ENCODE assay signal across 23 cellular contexts in the genomic region with DNA sequence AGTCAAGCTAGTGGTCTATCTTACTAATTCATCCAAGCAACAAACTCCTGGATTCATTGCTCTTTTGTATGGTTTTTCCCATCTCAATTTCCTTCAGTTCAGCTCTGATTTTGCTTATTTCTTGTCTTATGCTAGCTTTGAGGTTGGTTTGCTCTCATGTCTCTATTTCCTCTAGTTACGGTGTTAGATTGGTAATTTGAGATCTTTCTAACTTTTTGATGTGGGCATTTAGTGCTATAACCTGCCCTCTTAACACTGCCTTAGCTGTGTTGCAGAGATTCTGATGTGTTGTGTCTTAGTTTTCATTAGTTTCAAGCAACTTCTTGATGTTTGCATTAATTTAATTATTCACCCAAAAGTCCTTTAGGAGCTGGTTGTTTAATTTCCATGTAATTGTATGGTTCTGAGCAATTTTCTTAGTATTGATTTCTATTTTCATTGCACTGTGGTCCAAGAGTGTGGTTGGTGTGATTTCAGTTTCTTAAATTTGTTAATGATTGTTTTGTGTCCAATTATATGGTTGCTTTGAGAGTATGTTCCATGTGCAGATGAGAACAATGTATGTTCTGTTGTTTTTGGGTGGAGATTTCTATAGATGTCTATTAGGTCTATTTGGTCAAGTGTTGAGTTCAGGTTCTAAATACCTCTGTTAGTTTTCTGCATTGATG.
DNase-seq lines count a peak whose midpoint lies in the region; ATAC-seq, FAIRE-seq and TF ChIP-seq lines count a peak whose summit lies in the region.
"Had no signal": no experiment of that assay in that cellular context is flagged by ENCODE, and none has a peak within 500 bp of the region (broad histone marks: within the 10 kb centered on the region; RNA-seq: fewer than 3 reads in every experiment).

No MANE protein-coding gene starts in this region.

- H3K27ac ChIP-seq in CD8-positive, alpha-beta memory T cell (ENCODE audit: low read depth, low read length): no peak overlapping the region
- no peak overlapping the region for H3K27ac ChIP-seq in upper lobe of left lung
- H3K27ac ChIP-seq: Peyer's patch, upper lobe of right lung had no signal

- H3K4me1 Mint-ChIP-seq in CD8-positive, alpha-beta memory T cell: peaks cover 16 to 26% (median 26%) of the 10 kb centered on the region in 3 donors
- peaks cover 15% of the 10 kb centered on the region for H3K4me1 Mint-ChIP-seq in T-helper 17 cell
- H3K4me1 Mint-ChIP-seq: IgD-negative memory B cell, memory B cell, naive B cell had no signal

- no peak for TF ChIP-seq EP300 in upper lobe of left lung (IDR thresholded peaks at IDR 0.05)

- no peaks in the 10 kb centered on the region for H3K9me3 Mint-ChIP-seq in CD8-positive, alpha-beta memory T cell

- H3K4me1 ChIP-seq in CD8-positive, alpha-beta memory T cell (ENCODE audit: insufficient read depth, low read length): peaks cover 37% of the 10 kb centered on the region
- H3K4me1 ChIP-seq in upper lobe of left lung: no peaks in the 10 kb centered on the region
- H3K4me1 ChIP-seq: Peyer's patch, upper lobe of right lung had no signal

- peaks cover 0 to 1% of the 10 kb centered on the region in 2 donors for H3K27me3 Mint-ChIP-seq in CD8-positive, alpha-beta memory T cell
- H3K27me3 Mint-ChIP-seq in T-helper 17 cell: no peaks in the 10 kb centered on the region
- H3K27me3 Mint-ChIP-seq: memory B cell; stimulated activated naive CD8-positive, alpha-beta T cell treated with anti-CD3 and anti-CD28 coated beads, Interleukin-15, amount 100 ng/mL, for 72 hours had no signal

- peak; percentile 49 for FAIRE-seq in GM19239 (lab: Jason Lieb, UNC)
- FAIRE-seq: astrocyte, kidney had no signal

- H3K36me3 Mint-ChIP-seq in CD8-positive, alpha-beta memory T cell: peaks cover 0 to 9% (median 0%) of the 10 kb centered on the region in 3 donors
- H3K36me3 Mint-ChIP-seq in T-helper 17 cell (ENCODE audit: low read depth): peaks cover 2% of the 10 kb centered on the region

- POLR2A ChIA-PET in CD8-positive, alpha-beta memory T cell (lab: Charles Lee): interaction anchor here (0.5 kb wide), 1 partner anchor 126 kb away, joined by 6 read pairs; no protein-coding TSS in a partner anchor

- no peaks in the 10 kb centered on the region for H3K36me3 ChIP-seq in CD8-positive, alpha-beta memory T cell (ENCODE audit: insufficient read depth, low read length)
- no peaks in the 10 kb centered on the region for H3K36me3 ChIP-seq in upper lobe of left lung
- H3K36me3 ChIP-seq: Peyer's patch, upper lobe of right lung had no signal

- WGBS in upper lobe of left lung, 2 donors: 33 to 66% methylated on average over 1 of the region's 1 CpG

- H3K27ac Mint-ChIP-seq in CD8-positive, alpha-beta memory T cell: peak overlapping the region in 6 of 8 donors; percentile 1 to 82 (median 69)
- H3K27ac Mint-ChIP-seq in T-helper 17 cell: peak overlapping the region; percentile 0
- H3K27ac Mint-ChIP-seq: IgD-negative memory B cell, memory B cell had no signal

- DNase-seq in CD8-positive, alpha-beta memory T cell: peak in 2 of 5 donors; percentile 23
- DNase-seq in GM19239 (ENCODE audit: insufficient read length, low spot score) (no peak), T-helper 17 cell (no peak), upper lobe of left lung (no peak), SIG-M5 treated with dmso at 0.1 percent for 504 hours (lab: John Stamatoyannopoulos, UW; ENCODE audit: unreplicated experiment) (no peak)
- DNase-seq: activated effector memory CD4-positive, alpha-beta T cell treated with anti-CD3 and anti-CD28 coated beads, Interleukin-2, amount 50 U/mL, for 16 hours; EL; kidney; naive B cell; NCI-H1694 treated with DMSO at 0.1 percent for 48 hours; NCI-H345; Peyer's patch; stimulated activated CD4-positive, alpha-beta T cell treated with anti-CD3 and anti-CD28 coated beads, Interleukin-2, amount 100 ng/mL, for 24 hours; stimulated activated naive CD8-positive, alpha-beta T cell treated with anti-CD3 and anti-CD28 coated beads, Interleukin-15, amount 100 ng/mL, for 72 hours; T1000; upper lobe of right lung had no signal

- TF ChIP-seq POLR2A in GM18505 (IDR thresholded peaks at IDR 0.05; ENCODE audit: borderline replicate concordance, extremely low read depth, insufficient read depth, insufficient read length): no peak
- no peak for TF ChIP-seq POLR2A in upper lobe of left lung (IDR thresholded peaks at IDR 0.05)

- ATAC-seq in HG02938 (IDR thresholded peaks at IDR 0.05; ENCODE audit: unreplicated experiment): peak; percentile 87
- peak; percentile 62 for ATAC-seq in T-helper 17 cell
- ATAC-seq in GM18505 (IDR thresholded peaks at IDR 0.05; ENCODE audit: unreplicated experiment): no peak
- no peak for ATAC-seq in HG03565 (IDR thresholded peaks at IDR 0.05; ENCODE audit: unreplicated experiment)
- ATAC-seq in upper lobe of left lung (ENCODE audit: low FRiP score in 2 of 2): no peak
- ATAC-seq: activated CD4-positive, CD25-positive, alpha-beta regulatory T cell treated with anti-CD3 and anti-CD28 coated beads, Interleukin-2, amount 50 U/mL, for 24 hours; stimulated activated naive CD8-positive, alpha-beta T cell treated with anti-CD3 and anti-CD28 coated beads, Interleukin-15, amount 100 ng/mL, for 72 hours; upper lobe of right lung had no signal

- TF ChIP-seq CTCF in upper lobe of left lung (IDR thresholded peaks at IDR 0.05): no peak

- no peak overlapping the region for H3K4me3 ChIP-seq in CD8-positive, alpha-beta memory T cell (ENCODE audit: low read length)
- H3K4me3 ChIP-seq in upper lobe of left lung: no peak overlapping the region
- H3K4me3 ChIP-seq: Peyer's patch, upper lobe of right lung had no signal

- CTCF ChIA-PET in CD8-positive, alpha-beta memory T cell (lab: Charles Lee): interaction anchor here (1.2 to 1.7 kb wide), 2 partner anchors 10 to 56 kb away, joined by 3 to 4 read pairs; no protein-coding TSS in a partner anchor

- H3K4me3 Mint-ChIP-seq in CD8-positive, alpha-beta memory T cell: peak overlapping the region in 6 of 7 donors; percentile 12 to 74 (median 50)
- H3K4me3 Mint-ChIP-seq in T-helper 17 cell: no peak overlapping the region
- H3K4me3 Mint-ChIP-seq: IgD-negative memory B cell, memory B cell, naive B cell had no signal

- no peaks in the 10 kb centered on the region for H3K9me3 ChIP-seq in CD8-positive, alpha-beta memory T cell (ENCODE audit: low read length)
- no peaks in the 10 kb centered on the region for H3K9me3 ChIP-seq in T-helper 17 cell (ENCODE audit: control insufficient read depth, low read length, poor library complexity, severe bottlenecking)
- H3K9me3 ChIP-seq in upper lobe of left lung: no peaks in the 10 kb centered on the region
- H3K9me3 ChIP-seq: Peyer's patch, upper lobe of right lung had no signal

- no peaks in the 10 kb centered on the region for H3K27me3 ChIP-seq in CD8-positive, alpha-beta memory T cell (ENCODE audit: insufficient read depth, low read length, poor library complexity, severe bottlenecking)
- H3K27me3 ChIP-seq in upper lobe of left lung: no peaks in the 10 kb centered on the region
- H3K27me3 ChIP-seq: Peyer's patch, upper lobe of right lung had no signal

Comparison
In these comparisons a context has a peak if more than half of its experiments do, and no peak if none do; other contexts are left out.
1. ATAC-seq: peak in HG02938 (single experiment) and T-helper 17 cell (single experiment); none in GM18505 (single experiment), HG03565 (single experiment) and upper lobe of left lung (0 of 2).